In genomic region chr15:70523192-70523591, GRCh38 we compare ENCODE assay signal across 15 cellular contexts.
A peak's percentile ranks its signal among the peaks of the same experiment; 100 is the strongest.
DNase-seq lines count a peak whose midpoint lies in the region; ATAC-seq and TF ChIP-seq lines count a peak whose summit lies in the region.
"Had no signal": no experiment of that assay in that cellular context is flagged by ENCODE, and none has a peak within 500 bp of the region (broad histone marks: within the 10 kb centered on the region; RNA-seq: fewer than 3 reads in every experiment).

No MANE protein-coding gene starts in this region.

- 86% methylated on average over 5 of the region's 5 CpGs for WGBS in right cardiac atrium

- H3K4me2 ChIP-seq in neural progenitor cell, result no peak overlapping the region
- H3K4me2 ChIP-seq: GM23338 had no signal

- H3K9me3 ChIP-seq in right cardiac atrium (ENCODE audit: control insufficient read depth, low read length), result no peaks in the 10 kb centered on the region
- H3K9me3 ChIP-seq in RWPE2 (ENCODE audit: severe bottlenecking), result no peaks in the 10 kb centered on the region
- H3K9me3 ChIP-seq in neural progenitor cell (ENCODE audit: low read depth), result no peaks in the 10 kb centered on the region
- H3K9me3 ChIP-seq: BE2C had no signal

- H3K4me3 Mint-ChIP-seq in neural progenitor cell, result no peak overlapping the region
- H3K4me3 Mint-ChIP-seq: CD4-positive, CD25-positive, alpha-beta regulatory T cell; GM23338 had no signal

- DNase-seq in cardiac septum (ENCODE audit: low spot score) (peak; percentile 20), right cardiac atrium (no peak), RWPE2 (ENCODE audit: low spot score) (peak; percentile 29), neural progenitor cell (ENCODE audit: low spot score) (no peak), ureter (ENCODE audit: low spot score) (peak; percentile 7), DMS53 (lab: John Stamatoyannopoulos, UW) (no peak), GM13977 (ENCODE audit: low spot score) (no peak), NCI-H146 treated with DMSO at 0.1 percent for 48 hours (lab: John Stamatoyannopoulos, UW; ENCODE audit: unreplicated experiment) (no peak)
- DNase-seq: BE2C; CD4-positive, CD25-positive, alpha-beta regulatory T cell; DMS79 treated with DMSO at 0.1 percent for 48 hours; EL; H7 had no signal

- H3K36me3 ChIP-seq in RWPE2 (ENCODE audit: low read depth) (no peaks in the 10 kb centered on the region), neural progenitor cell (no peaks in the 10 kb centered on the region)
- H3K36me3 ChIP-seq: BE2C had no signal

- H3K27ac ChIP-seq in right cardiac atrium (ENCODE audit: low read length), result no peak overlapping the region
- no peak overlapping the region for H3K27ac ChIP-seq in RWPE2 (ENCODE audit: poor library complexity, severe bottlenecking)
- no peak overlapping the region for H3K27ac ChIP-seq in neural progenitor cell

- H3K27me3 Mint-ChIP-seq in neural progenitor cell (ENCODE audit: insufficient read depth, low read depth), result peaks cover 8% of the 10 kb centered on the region

- in situ Hi-C loops in GM13977 (cut with MboI; ENCODE audit: low pct_unique_long_range_greater_than_20kb, low sequenced_read_pairs, unreplicated experiment), result no loop called here

- ATAC-seq in right cardiac atrium, result no peak
- ATAC-seq in RWPE2 (ENCODE audit: low read depth), result no peak
- ATAC-seq: HepG2 had no signal

- H3K36me3 Mint-ChIP-seq in neural progenitor cell, result no peaks in the 10 kb centered on the region
- H3K36me3 Mint-ChIP-seq: CD4-positive, CD25-positive, alpha-beta regulatory T cell had no signal

- H3K4me3 ChIP-seq in right cardiac atrium (ENCODE audit: low read length) (no peak overlapping the region), RWPE2 (ENCODE audit: severe bottlenecking) (no peak overlapping the region), neural progenitor cell (no peak overlapping the region)
- H3K4me3 ChIP-seq: GM23338 had no signal

- H3K4me1 ChIP-seq in right cardiac atrium (ENCODE audit: control insufficient read depth, insufficient read depth, low read length) (no peaks in the 10 kb centered on the region), RWPE2 (ENCODE audit: insufficient read depth, poor library complexity, severe bottlenecking) (peaks cover 23% of the 10 kb centered on the region), neural progenitor cell (no peaks in the 10 kb centered on the region)

- intact Hi-C loops in cardiac septum (cut with DNase I) (no loop called here), right cardiac atrium (cut with DNase I) (no loop called here)

- TF ChIP-seq CTCF in RWPE2 (IDR thresholded peaks at IDR 0.05; ENCODE audit: poor library complexity, severe bottlenecking) (no peak), neural progenitor cell (IDR thresholded peaks at IDR 0.05) (no peak), GM13977 (IDR thresholded peaks at IDR 0.05; ENCODE audit: extremely low read depth, insufficient read depth, missing control alignments) (no peak)

- H3K27me3 ChIP-seq in right cardiac atrium (ENCODE audit: control insufficient read depth, insufficient read depth), result no peaks in the 10 kb centered on the region
- no peaks in the 10 kb centered on the region for H3K27me3 ChIP-seq in RWPE2 (ENCODE audit: insufficient read depth, poor library complexity, severe bottlenecking)
- no peaks in the 10 kb centered on the region for H3K27me3 ChIP-seq in neural progenitor cell
- H3K27me3 ChIP-seq: BE2C had no signal

- H3K4me1 Mint-ChIP-seq in neural progenitor cell, result peaks cover 30% of the 10 kb centered on the region

- no peaks in the 10 kb centered on the region for H3K79me2 ChIP-seq in neural progenitor cell (ENCODE audit: low read depth)

- no peaks in the 10 kb centered on the region for H4K20me1 ChIP-seq in neural progenitor cell (ENCODE audit: low read depth)

- no peaks in the 10 kb centered on the region for H3F3A ChIP-seq in neural progenitor cell (ENCODE audit: low read depth)

- H2AFZ ChIP-seq in neural progenitor cell (replicated peaks), result no peak overlapping the region
- H2AFZ ChIP-seq: GM23338 had no signal

- H3K27ac Mint-ChIP-seq in neural progenitor cell, result peak overlapping the region; percentile 78
- H3K27ac Mint-ChIP-seq: CD4-positive, CD25-positive, alpha-beta regulatory T cell; GM23338 had no signal

- no peak overlapping the region for H3K9ac ChIP-seq in neural progenitor cell

- no peaks in the 10 kb centered on the region for H3K9me3 Mint-ChIP-seq in neural progenitor cell
- H3K9me3 Mint-ChIP-seq: GM23338 had no signal

Comparison
In these comparisons a context has a peak if more than half of its experiments do, and no peak if none do; other contexts are left out.
1. DNase-seq: peak in cardiac septum (single experiment), RWPE2 (single experiment) and ureter (single experiment); none in right cardiac atrium (0 of 3), neural progenitor cell (single experiment), DMS53 (single experiment), GM13977 (single experiment) and NCI-H146 treated with DMSO at 0.1 percent for 48 hours (single experiment).